In genomic region chr3:151625057-151625456, GRCh38 we compare ENCODE assay signal across 23 cellular contexts.
"Had no signal": no experiment of that assay in that cellular context is flagged by ENCODE, and none has a peak within 500 bp of the region (broad histone marks: within the 10 kb centered on the region; RNA-seq: fewer than 3 reads in every experiment).

No MANE protein-coding gene starts in this region.

- DNase-seq: activated CD8-positive, alpha-beta memory T cell treated with anti-CD3 and anti-CD28 coated beads for 24 hours; activated CD8-positive, alpha-beta memory T cell treated with anti-CD3 and anti-CD28 coated beads, Interleukin-2, amount 50 U/mL, for 4 hours; activated naive CD8-positive, alpha-beta T cell treated with anti-CD3 and anti-CD28 coated beads for 36 hours; activated T-cell treated with anti-CD3 and anti-CD28 coated beads, Interleukin-2, amount 50 U/mL, for 24 hours; amygdala; cerebellar nuclear complex; endodermal cell; esophagus squamous epithelium; foreskin melanocyte; kidney glomerular epithelial cell; left ventricle myocardium inferior; right lobe of liver; stimulated activated CD4-positive, alpha-beta T cell treated with anti-CD3 and anti-CD28 coated beads, Interleukin-15, amount 100 ng/mL, for 24 hours; stimulated activated naive B cell treated with anti-CD40 and anti-IgM and Interleukin-4, amounts not matched to agents 10 μg/mL and 1 μg/mL and 100 μg/mL, for 72 hours; upper lobe of left lung; WERI-Rb-1 had no signal

- H3K27me3 ChIP-seq: esophagus squamous epithelium, neutrophil, right lobe of liver, upper lobe of left lung had no signal

- H3K27ac Mint-ChIP-seq: activated naive CD8-positive, alpha-beta T cell treated with anti-CD3 and anti-CD28 coated beads for 36 hours; activated T-cell treated with anti-CD3 and anti-CD28 coated beads, Interleukin-2, amount 50 U/mL, for 24 hours; activated T-helper 17 cell treated with anti-CD3 and anti-CD28 coated beads, Interleukin-2, amount 50 U/mL, for 72 hours; endodermal cell; natural killer cell treated with Interleukin-12 subunit alpha and Interleukin-12 subunit beta and Interleukin-15 and Interleukin-18, amount 100 ng/mL, for 72 hours; stimulated activated naive B cell treated with anti-CD40 and anti-IgM and Interleukin-4, amounts not matched to agents 10 μg/mL and 1 μg/mL and 100 μg/mL, for 72 hours had no signal

- H3K9me3 ChIP-seq: esophagus squamous epithelium, left ventricle myocardium inferior, neutrophil, right lobe of liver, upper lobe of left lung had no signal

- H3K9ac ChIP-seq: parathyroid adenoma had no signal

- H3K4me3 ChIP-seq: coronary artery, esophagus squamous epithelium, left ventricle myocardium inferior, right lobe of liver, SK-N-MC, skin epidermis, upper lobe of left lung had no signal

- H3K36me3 Mint-ChIP-seq: activated naive CD8-positive, alpha-beta T cell treated with anti-CD3 and anti-CD28 coated beads for 36 hours; natural killer cell treated with Interleukin-12 subunit alpha and Interleukin-12 subunit beta and Interleukin-15 and Interleukin-18, amount 100 ng/mL, for 72 hours; stimulated activated naive B cell treated with anti-CD40 and anti-IgM and Interleukin-4, amounts not matched to agents 10 μg/mL and 1 μg/mL and 100 μg/mL, for 72 hours had no signal

- H3K4me1 Mint-ChIP-seq: activated naive CD8-positive, alpha-beta T cell treated with anti-CD3 and anti-CD28 coated beads for 36 hours; activated T-helper 17 cell treated with anti-CD3 and anti-CD28 coated beads, Interleukin-2, amount 50 U/mL, for 72 hours; endodermal cell; stimulated activated naive B cell treated with anti-CD40 and anti-IgM and Interleukin-4, amounts not matched to agents 10 μg/mL and 1 μg/mL and 100 μg/mL, for 72 hours had no signal

- H3K4me3 Mint-ChIP-seq: activated naive CD8-positive, alpha-beta T cell treated with anti-CD3 and anti-CD28 coated beads for 36 hours; activated T-cell treated with anti-CD3 and anti-CD28 coated beads, Interleukin-2, amount 50 U/mL, for 24 hours; activated T-helper 17 cell treated with anti-CD3 and anti-CD28 coated beads, Interleukin-2, amount 50 U/mL, for 72 hours; endodermal cell; natural killer cell treated with Interleukin-12 subunit alpha and Interleukin-12 subunit beta and Interleukin-15 and Interleukin-18, amount 100 ng/mL, for 72 hours; stimulated activated naive B cell treated with anti-CD40 and anti-IgM and Interleukin-4, amounts not matched to agents 10 μg/mL and 1 μg/mL and 100 μg/mL, for 72 hours had no signal

- H3K4me1 ChIP-seq: esophagus squamous epithelium, left ventricle myocardium inferior, parathyroid adenoma, right lobe of liver, upper lobe of left lung had no signal

- H3K27me3 Mint-ChIP-seq: activated naive CD8-positive, alpha-beta T cell treated with anti-CD3 and anti-CD28 coated beads for 36 hours; activated T-cell treated with anti-CD3 and anti-CD28 coated beads, Interleukin-2, amount 50 U/mL, for 24 hours; stimulated activated naive B cell treated with anti-CD40 and anti-IgM and Interleukin-4, amounts not matched to agents 10 μg/mL and 1 μg/mL and 100 μg/mL, for 72 hours had no signal

- H3K9me3 Mint-ChIP-seq: activated naive CD8-positive, alpha-beta T cell treated with anti-CD3 and anti-CD28 coated beads for 36 hours; activated T-cell treated with anti-CD3 and anti-CD28 coated beads, Interleukin-2, amount 50 U/mL, for 24 hours; activated T-helper 17 cell treated with anti-CD3 and anti-CD28 coated beads, Interleukin-2, amount 50 U/mL, for 72 hours; endodermal cell; natural killer cell treated with Interleukin-12 subunit alpha and Interleukin-12 subunit beta and Interleukin-15 and Interleukin-18, amount 100 ng/mL, for 72 hours had no signal

- H3K36me3 ChIP-seq: esophagus squamous epithelium, left ventricle myocardium inferior, neutrophil, right lobe of liver, upper lobe of left lung, WERI-Rb-1 had no signal

- H3K27ac ChIP-seq: coronary artery, esophagus squamous epithelium, left ventricle myocardium inferior, neutrophil, parathyroid adenoma, right lobe of liver, SK-N-MC, upper lobe of left lung, WERI-Rb-1 had no signal
